In the genomic region with DNA sequence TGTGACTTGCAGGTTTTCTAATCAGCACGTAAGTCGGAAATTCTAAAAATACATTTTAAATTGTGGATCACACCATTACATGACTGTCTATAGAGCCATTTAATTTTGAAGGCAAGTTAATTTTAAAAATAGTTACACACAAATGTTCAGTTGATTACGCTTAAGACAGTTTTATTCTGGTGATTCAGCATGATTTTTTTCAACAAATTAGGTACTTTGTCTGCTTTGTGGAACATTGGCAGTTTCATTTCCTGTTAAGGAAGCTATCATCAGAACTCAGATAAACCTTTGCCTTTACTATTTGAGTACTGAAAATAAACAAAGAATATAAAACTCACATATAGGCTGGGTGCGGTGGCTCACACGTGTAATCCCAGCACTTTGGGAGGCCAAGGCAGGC, we compare ENCODE assay signal across 16 cellular contexts. TPM values are rescaled to one million over a fixed set of nuclear protein-coding genes. Genes with fewer than 3 reads are reported as not detected.
A peak's percentile ranks its signal among the peaks of the same experiment; 100 is the strongest.
DNase-seq lines count a peak whose midpoint lies in the region; ATAC-seq, FAIRE-seq and TF ChIP-seq lines count a peak whose summit lies in the region.
"Had no signal": no experiment of that assay in that cellular context is flagged by ENCODE, and none has a peak within 500 bp of the region (broad histone marks: within the 10 kb centered on the region; RNA-seq: fewer than 3 reads in every experiment).

No MANE protein-coding gene starts in this region.

- no peak overlapping the region for H3K4me2 ChIP-seq in GM12878 (ENCODE audit: control insufficient read depth, insufficient read depth)
- H3K4me2 ChIP-seq: KMS-11, smooth muscle cell had no signal

- no peaks in the 10 kb centered on the region for H3K9me3 ChIP-seq in GM12878 (replicated peaks; ENCODE audit: control insufficient read depth, insufficient read depth, low read length)
- H3K9me3 ChIP-seq in mucosa of rectum (ENCODE audit: control insufficient read depth in 2 of 2, low read length in 2 of 2), result no peaks in the 10 kb centered on the region
- H3K9me3 ChIP-seq: BE2C had no signal

- TF ChIP-seq CTCF in GM12878 (IDR thresholded peaks at IDR 0.05 in 2 of 3, conservative IDR thresholded peaks at IDR 0.05 in 1 of 3; ENCODE audit: control insufficient read depth in 2 of 3, extremely low read depth in 1 of 3, insufficient read depth in 1 of 3, low read depth in 3 of 3, low read length in 3 of 3), result no peak

- TF ChIP-seq EP300 in GM12878 (IDR thresholded peaks at IDR 0.05; ENCODE audit: borderline replicate concordance in 1 of 2, control insufficient read depth in 1 of 2, low read depth in 2 of 2, low read length in 2 of 2), result no peak

- no peak for TF ChIP-seq RAD21 in GM12878 (IDR thresholded peaks at IDR 0.05; ENCODE audit: insufficient read depth, low read depth, low read length)

- DNase-seq in CD1c-positive myeloid dendritic cell (ENCODE audit: extremely low spot score) (peak; percentile 52), NAMALWA (ENCODE audit: low spot score) (peak; percentile 29), GM12878 (ENCODE audit: low read depth, low spot score) (no peak), DMS53 treated with DMSO at 0.1 percent for 48 hours (lab: John Stamatoyannopoulos, UW; ENCODE audit: unreplicated experiment) (no peak), NCI-H1417 treated with DMSO at 0.1 percent for 48 hours (lab: John Stamatoyannopoulos, UW) (no peak)
- DNase-seq: BE2C, hippocampal formation, left cardiac atrium, NCI-H1694, SW 1271 had no signal

- RAD21 ChIA-PET in GM12878 (lab: Charles Lee; ENCODE audit: unreplicated experiment), result no interaction called here

- no peak for FAIRE-seq in GM12878 (lab: Jason Lieb, UNC)

- H3K4me3 ChIP-seq in GM12878 (no peak overlapping the region), mucosa of rectum (ENCODE audit: low read length in 2 of 2) (no peak overlapping the region)
- H3K4me3 ChIP-seq: smooth muscle cell had no signal

- no peak; the same call in 2 of the 3 replicates for ATAC-seq in GM12878
- ATAC-seq in HG02852 (IDR thresholded peaks at IDR 0.05; ENCODE audit: unreplicated experiment), result no peak
- no peak for ATAC-seq in HG03196 (IDR thresholded peaks at IDR 0.05; ENCODE audit: unreplicated experiment)
- ATAC-seq: left cardiac atrium; stimulated activated memory B cell treated with anti-CD40 and anti-IgM and Interleukin-4, amounts not matched to agents 10 μg/mL and 1 μg/mL and 100 μg/mL, for 72 hours had no signal

- POLR2A ChIA-PET in GM12878 (lab: Charles Lee), result no interaction called here

- H3K36me3 ChIP-seq in GM12878 (ENCODE audit: control insufficient read depth in 2 of 2, insufficient read depth in 2 of 2, low read length in 1 of 2) (no peaks in the 10 kb centered on the region), mucosa of rectum (ENCODE audit: control insufficient read depth in 2 of 2, insufficient read depth in 2 of 2, low read length in 2 of 2) (no peaks in the 10 kb centered on the region)
- H3K36me3 ChIP-seq: BE2C had no signal

- H3K4me1 ChIP-seq in GM12878 (ENCODE audit: control insufficient read depth, insufficient read depth, low read length) (no peaks in the 10 kb centered on the region), mucosa of rectum (ENCODE audit: control insufficient read depth in 2 of 2, insufficient read depth in 2 of 2, low read length in 2 of 2) (peaks cover 12 to 29% of the 10 kb centered on the region in 2 donors)
- H3K4me1 ChIP-seq: BE2C had no signal

- BruUV-seq in GM12878 (replicated peaks; lab: Mats Ljungman, UMichigan), result no TSS peak

- CTCF ChIA-PET in GM12878 (lab: Yijun Ruan, JAX), result interaction anchor here (1.4 kb wide), 1 partner anchor 105 kb away, joined by 3 read pairs; no protein-coding TSS in a partner anchor

- WGBS in GM12878 (ENCODE audit: insufficient coverage, insufficient replicate concordance, low lambda C conversion rate, missing lambda C conversion rate), result 54% methylated on average over 5 of the region's 5 CpGs

- H2AFZ ChIP-seq in GM12878 (ENCODE audit: control insufficient read depth, low read depth, low read length), result no peak overlapping the region

- no peak overlapping the region for H3K27ac ChIP-seq in GM12878 (ENCODE audit: control insufficient read depth, insufficient read depth)
- H3K27ac ChIP-seq in mucosa of rectum (ENCODE audit: low read depth in 2 of 2, low read length in 2 of 2), result peak overlapping the region; percentile 38 to 76
- H3K27ac ChIP-seq: KMS-11 had no signal

- no peaks in the 10 kb centered on the region for H3K79me2 ChIP-seq in GM12878 (ENCODE audit: control insufficient read depth, insufficient read depth, low read length)

- intact Hi-C loops in GM12878 (cut with micrococcal nuclease; ENCODE audit: unreplicated experiment), result no loop called here

- no peak for TF ChIP-seq POLR2A in GM12878 (IDR thresholded peaks at IDR 0.05; ENCODE audit: low read depth, low read length)

- no peak overlapping the region for H3K9ac ChIP-seq in GM12878 (ENCODE audit: control insufficient read depth, insufficient read depth, low read length)
- peak overlapping the region in 1 of 2 donors; percentile 18 for H3K9ac ChIP-seq in mucosa of rectum (ENCODE audit: low read depth in 1 of 2, low read length in 2 of 2)
- H3K9ac ChIP-seq: KMS-11 had no signal

- H4K20me1 ChIP-seq in GM12878 (ENCODE audit: control insufficient read depth, insufficient read depth), result no peaks in the 10 kb centered on the region

- in situ Hi-C loops in GM12878 (cut with MboI), result no loop called here

- SMC1A ChIA-PET in GM12878 (lab: Charles Lee; ENCODE audit: uncharacterized antibody, unreplicated experiment), result no interaction called here

- H3K27me3 ChIP-seq in GM12878 (replicated peaks in 1 of 2; ENCODE audit: control insufficient read depth in 2 of 2, insufficient read depth in 2 of 2, low read length in 1 of 2) (no peaks in the 10 kb centered on the region), mucosa of rectum (ENCODE audit: control insufficient read depth in 2 of 2, insufficient read depth in 2 of 2, low read length in 2 of 2) (no peaks in the 10 kb centered on the region)
- H3K27me3 ChIP-seq: BE2C had no signal

TF ChIP-seq in GM12878, 131 proteins besides CTCF, POLR2A, EP300 and RAD21:
- TF ChIP-seq, protein P1, sequence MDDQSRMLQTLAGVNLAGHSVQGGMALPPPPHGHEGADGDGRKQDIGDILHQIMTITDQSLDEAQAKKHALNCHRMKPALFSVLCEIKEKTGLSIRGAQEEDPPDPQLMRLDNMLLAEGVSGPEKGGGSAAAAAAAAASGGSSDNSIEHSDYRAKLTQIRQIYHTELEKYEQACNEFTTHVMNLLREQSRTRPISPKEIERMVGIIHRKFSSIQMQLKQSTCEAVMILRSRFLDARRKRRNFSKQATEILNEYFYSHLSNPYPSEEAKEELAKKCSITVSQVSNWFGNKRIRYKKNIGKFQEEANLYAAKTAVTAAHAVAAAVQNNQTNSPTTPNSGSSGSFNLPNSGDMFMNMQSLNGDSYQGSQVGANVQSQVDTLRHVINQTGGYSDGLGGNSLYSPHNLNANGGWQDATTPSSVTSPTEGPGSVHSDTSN (IDR thresholded peaks at IDR 0.05; ENCODE audit: insufficient replicate concordance, low read depth, low read length), result no peak
- TF ChIP-seq SPI1 (IDR thresholded peaks at IDR 0.05; ENCODE audit: borderline replicate concordance, insufficient read depth, low read depth, low read length), result peak; percentile 53; the same call in 1 of the 2 replicates
- TF ChIP-seq BHLHE40 (IDR thresholded peaks at IDR 0.05; ENCODE audit: borderline replicate concordance in 1 of 2, low read depth in 2 of 2, low read length in 1 of 2), result no peak

RNA-seq across cellular contexts. Expression of gene SAT1, which starts 19.5 kb away (rescaled TPM):
- 352 and 394 TPM in 2 replicates for total RNA-seq in GM12878 (2013; cell fraction: nucleolus; rRNA removed)
- total RNA-seq in GM12878 (2014; rRNA removed) (42.3 and 59.6 TPM in 2 replicates), GM12878 (2014; rRNA removed; fragmentation: Illumina TruSeq; extraction: Trizol) (55.9 and 59.3 TPM in 2 replicates), GM12878 (2021) (42.2 and 44.1 TPM in 2 replicates)
- polyA plus RNA-seq in GM12878 (2011; ENCODE audit: low read depth), result 105 TPM
- polyA plus RNA-seq in GM12878 (2011; rRNA removed) (234 and 346 TPM in 2 replicates), GM12878 (2014; fragmentation: Illumina TruSeq; extraction: Trizol) (69.0 and 93.5 TPM in 2 replicates), GM12878 (2014; fragmentation: Nextera tagmentation; extraction: Ambion mirVana) (100 to 1,000 TPM; 155 to 162 TPM), GM12878 (2014; rRNA removed) (52.0 and 64.9 TPM in 2 replicates), GM12878 (2016; fragmentation: Nextera tagmentation; extraction: Ambion mirVana) (10 to 100 TPM; 55.0 to 55.6 TPM)
- 83.6 and 114 TPM in 2 replicates for polyA plus RNA-seq in GM12878 (2011; cell fraction: cytosol; rRNA removed)
- 314 and 466 TPM in 2 replicates for polyA plus RNA-seq in GM12878 (2011; cell fraction: nucleus; rRNA removed)
- 109 and 136 TPM in 2 replicates for polyA plus RNA-seq in GM12878 (2012)
- 57.9 and 63.6 TPM in 2 replicates for polyA minus RNA-seq in GM12878 (2011; rRNA and poly(A)+ RNA removed)
- polyA minus RNA-seq in GM12878 (2011; cell fraction: cytosol; rRNA and poly(A)+ RNA removed), result 19.1 and 20.5 TPM in 2 replicates
- 81.4 and 82.6 TPM in 2 replicates for polyA minus RNA-seq in GM12878 (2011; cell fraction: nucleus; rRNA and poly(A)+ RNA removed)

RNA-seq across cellular contexts. Expression of gene ACOT9, which starts 59.4 kb away (rescaled TPM):
- 57.0 and 59.2 TPM in 2 replicates for total RNA-seq in GM12878 (2013; cell fraction: nucleolus; rRNA removed)
- 21.1 and 22.0 TPM in 2 replicates for total RNA-seq in GM12878 (2014; rRNA removed)
- total RNA-seq in GM12878 (2014; rRNA removed; fragmentation: Illumina TruSeq; extraction: Trizol), result 19.8 and 21.9 TPM in 2 replicates
- total RNA-seq in GM12878 (2021), result 16.9 and 17.4 TPM in 2 replicates
- polyA plus RNA-seq in GM12878 (2011; ENCODE audit: low read depth), result 9.7 TPM
- 42.5 and 57.2 TPM in 2 replicates for polyA plus RNA-seq in GM12878 (2011; rRNA removed)
- 24.0 and 26.0 TPM in 2 replicates for polyA plus RNA-seq in GM12878 (2011; cell fraction: cytosol; rRNA removed)
- 36.2 and 39.5 TPM in 2 replicates for polyA plus RNA-seq in GM12878 (2011; cell fraction: nucleus; rRNA removed)
- 12.3 and 15.4 TPM in 2 replicates for polyA plus RNA-seq in GM12878 (2012)
- polyA plus RNA-seq in GM12878 (2014; fragmentation: Illumina TruSeq; extraction: Trizol), result 22.0 and 23.4 TPM in 2 replicates
- polyA plus RNA-seq in GM12878 (2014; fragmentation: Nextera tagmentation; extraction: Ambion mirVana), result 10 to 100 TPM; 23.7 to 24.5 TPM
- polyA plus RNA-seq in GM12878 (2014; rRNA removed), result 18.1 and 24.0 TPM in 2 replicates
- polyA plus RNA-seq in GM12878 (2016; fragmentation: Nextera tagmentation; extraction: Ambion mirVana), result 10 to 100 TPM; 22.8 to 24.5 TPM
- 22.1 and 25.5 TPM in 2 replicates for polyA minus RNA-seq in GM12878 (2011; rRNA and poly(A)+ RNA removed)
- polyA minus RNA-seq in GM12878 (2011; cell fraction: cytosol; rRNA and poly(A)+ RNA removed), result 8.4 and 8.7 TPM in 2 replicates
- 13.7 and 18.1 TPM in 2 replicates for polyA minus RNA-seq in GM12878 (2011; cell fraction: nucleus; rRNA and poly(A)+ RNA removed)

Comparison
In these comparisons a context has a peak if more than half of its experiments do, and no peak if none do; other contexts are left out.
1. DNase-seq: peak in CD1c-positive myeloid dendritic cell (single experiment) and NAMALWA (single experiment); none in GM12878 (single experiment), DMS53 treated with DMSO at 0.1 percent for 48 hours (single experiment) and NCI-H1417 treated with DMSO at 0.1 percent for 48 hours (single experiment).